11 cellular contexts compared by ENCODE assay signal in genomic region chr2:223602972-223603371, GRCh38. TPM values are rescaled to one million over a fixed set of nuclear protein-coding genes. Genes with fewer than 3 reads are reported as not detected.
"Had no signal": no experiment of that assay in that cellular context is flagged by ENCODE, and none has a peak within 500 bp of the region (broad histone marks: within the 10 kb centered on the region; RNA-seq: fewer than 3 reads in every experiment).

No MANE protein-coding gene starts in this region.

- H3K36me3 ChIP-seq: adrenal gland, sigmoid colon, transverse colon had no signal

- H3K4me3 ChIP-seq: adrenal gland, sigmoid colon had no signal

- H3K27ac ChIP-seq: sigmoid colon, transverse colon had no signal

- DNase-seq: activated CD4-positive, CD25-positive, alpha-beta regulatory T cell; activated naive CD4-positive, alpha-beta T cell treated with anti-CD3 and anti-CD28 coated beads, Interleukin-2, amount 50 U/mL, for 16 hours; activated T-cell treated with anti-CD3 and anti-CD28 coated beads for 4 hours; nephron progenitor cell; stimulated activated naive CD4-positive, alpha-beta T cell; T-helper 17 cell had no signal

- H3K27me3 ChIP-seq: adrenal gland, dorsolateral prefrontal cortex, sigmoid colon, transverse colon had no signal

- H3K9me3 ChIP-seq: adrenal gland, sigmoid colon, transverse colon had no signal

- H3K4me1 ChIP-seq: adrenal gland had no signal

RNA-seq across cellular contexts. Expression of gene SCG2, which starts 0.8 kb away (rescaled TPM):
- total RNA-seq: activated CD8-positive, alpha-beta memory T cell treated with anti-CD3 and anti-CD28 coated beads for 36 hours; T-helper 17 cell had no signal
